In genomic region chr12:23423097-23423687, GRCh38 we compare ENCODE assay signal across 26 cellular contexts.
A peak's percentile ranks its signal among the peaks of the same experiment; 100 is the strongest.
DNase-seq lines count a peak whose midpoint lies in the region; FAIRE-seq and TF ChIP-seq lines count a peak whose summit lies in the region.
"Had no signal": no experiment of that assay in that cellular context is flagged by ENCODE, and none has a peak within 500 bp of the region (broad histone marks: within the 10 kb centered on the region; RNA-seq: fewer than 3 reads in every experiment).

No MANE protein-coding gene starts in this region.

- TF ChIP-seq POLR2A in H1 (IDR thresholded peaks at IDR 0.05; ENCODE audit: control extremely low read depth in 1 of 2, low read depth in 2 of 2, low read length in 2 of 2) = no peak

- no peak overlapping the region for H4K5ac ChIP-seq in H1 (ENCODE audit: insufficient read length, low read depth, low read length)

- H3K4me1 Mint-ChIP-seq in CD8-positive, alpha-beta memory T cell = no peaks in the 10 kb centered on the region
- H3K4me1 Mint-ChIP-seq in endodermal cell (no peaks in the 10 kb centered on the region), HFFc6 (ENCODE audit: low read depth) (no peaks in the 10 kb centered on the region)
- H3K4me1 Mint-ChIP-seq: B cell had no signal

- H2AK5ac ChIP-seq in H1 (ENCODE audit: low read depth, low read length) (no peak overlapping the region), trophoblast cell (ENCODE audit: low read length) (no peak overlapping the region)

- no peak overlapping the region for H3K4me3 Mint-ChIP-seq in CD8-positive, alpha-beta memory T cell
- H3K4me3 Mint-ChIP-seq in endodermal cell (no peak overlapping the region), HFFc6 (no peak overlapping the region)
- H3K4me3 Mint-ChIP-seq: B cell; CD4-positive, alpha-beta T cell; CD8-positive, alpha-beta T cell had no signal

- H3K23ac ChIP-seq in H1 (ENCODE audit: insufficient read length) (no peak overlapping the region), trophoblast cell (ENCODE audit: low read length) (peak overlapping the region; percentile 33)

- no peak overlapping the region for H3K56ac ChIP-seq in H1 (replicated peaks; ENCODE audit: insufficient read length, low read depth, low read length)

- H3K79me2 ChIP-seq in H1 (ENCODE audit: control insufficient read depth in 1 of 2, insufficient read depth in 2 of 2, low read length in 2 of 2) (no peaks in the 10 kb centered on the region), trophoblast cell (ENCODE audit: control insufficient read depth, insufficient read depth, low read length, poor library complexity) (no peaks in the 10 kb centered on the region)

- H3K4ac ChIP-seq in H1 (replicated peaks; ENCODE audit: insufficient read length, low read depth, low read length) (no peak overlapping the region), trophoblast cell (ENCODE audit: low read depth, low read length) (no peak overlapping the region)

- 88% methylated on average over 5 of the region's 5 CpGs; no CpG with 5 or more reads in 1 of the 2 experiments for WGBS in H1 (ENCODE audit: extremely low coverage in 1 of 2, insufficient coverage in 1 of 2, insufficient read length in 1 of 2, insufficient replicate concordance in 2 of 2, low coverage in 1 of 2, low lambda C conversion rate in 2 of 2, missing lambda C conversion rate in 1 of 2), 2 experiments
- WGBS in trophoblast cell (ENCODE audit: extremely low coverage, insufficient coverage, insufficient read length) = no CpG with 5 or more reads among the region's 5 CpGs
- WGBS in endodermal cell (ENCODE audit: insufficient coverage in 1 of 2, insufficient read length in 1 of 2), 2 experiments = 90 to 100% methylated on average over 2 to 5 of the region's 5 CpGs

- H3K9ac ChIP-seq in H1 (replicated peaks in 1 of 4; ENCODE audit: extremely low read depth in 1 of 4, low read depth in 3 of 4, low read length in 3 of 4) (no peak overlapping the region), trophoblast cell (ENCODE audit: low read length) (no peak overlapping the region), endodermal cell (ENCODE audit: extremely low read depth, low read length, poor library complexity, severe bottlenecking) (no peak overlapping the region)
- H3K9ac ChIP-seq: BLaER1 treated with 17β-estradiol and CSF1 and Interleukin-3, amounts not matched to agents 10 nM and 100 nM had no signal

- H3K36me3 ChIP-seq in CD8-positive, alpha-beta memory T cell (ENCODE audit: insufficient read depth, low read length) = no peaks in the 10 kb centered on the region
- H3K36me3 ChIP-seq in H1 (ENCODE audit: control insufficient read depth in 2 of 4, insufficient read depth in 4 of 4, low read length in 3 of 4) = no peaks in the 10 kb centered on the region
- no peaks in the 10 kb centered on the region for H3K36me3 ChIP-seq in trophoblast cell (ENCODE audit: control insufficient read depth in 1 of 2, insufficient read depth in 2 of 2, low read length in 2 of 2)
- H3K36me3 ChIP-seq in endodermal cell (ENCODE audit: control insufficient read depth, insufficient read depth, low read length) = no peaks in the 10 kb centered on the region
- H3K36me3 ChIP-seq: BLaER1 treated with 17β-estradiol and CSF1 and Interleukin-3, amounts not matched to agents 10 nM and 100 nM had no signal

- no peaks in the 10 kb centered on the region for H4K20me1 ChIP-seq in H1 (replicated peaks in 1 of 2; ENCODE audit: control insufficient read depth in 1 of 2, insufficient read depth in 2 of 2, low read length in 2 of 2)
- H4K20me1 ChIP-seq: BLaER1 treated with 17β-estradiol and CSF1 and Interleukin-3, amounts not matched to agents 10 nM and 100 nM had no signal

- no peaks in the 10 kb centered on the region for H3K23me2 ChIP-seq in H1 (ENCODE audit: low read depth, low read length)

- no peak overlapping the region for H3K27ac Mint-ChIP-seq in CD8-positive, alpha-beta memory T cell
- H3K27ac Mint-ChIP-seq in endodermal cell = no peak overlapping the region
- no peak overlapping the region for H3K27ac Mint-ChIP-seq in HFFc6
- H3K27ac Mint-ChIP-seq: B cell; CD4-positive, alpha-beta T cell; CD8-positive, alpha-beta T cell had no signal

- H3K4me3 ChIP-seq in CD8-positive, alpha-beta memory T cell (ENCODE audit: low read length) = no peak overlapping the region
- H3K4me3 ChIP-seq in H1 (ENCODE audit: extremely low read depth in 1 of 4, insufficient read depth in 2 of 4, low read depth in 3 of 4, low read length in 4 of 4) (no peak overlapping the region), trophoblast cell (ENCODE audit: low read depth, low read length) (no peak overlapping the region), endodermal cell (ENCODE audit: low read length) (no peak overlapping the region)
- H3K4me3 ChIP-seq: A549; BLaER1 treated with 17β-estradiol and CSF1 and Interleukin-3, amounts not matched to agents 10 nM and 100 nM; GM12878 had no signal

- H3K14ac ChIP-seq in H1 (ENCODE audit: insufficient read length) (no peak overlapping the region), trophoblast cell (ENCODE audit: low read length) (no peak overlapping the region)

- no peak overlapping the region for H2BK120ac ChIP-seq in H1 (replicated peaks; ENCODE audit: low read depth, low read length)
- no peak overlapping the region for H2BK120ac ChIP-seq in trophoblast cell (ENCODE audit: insufficient read depth, low read length, poor library complexity)

- H3K36me3 Mint-ChIP-seq in CD8-positive, alpha-beta memory T cell = no peaks in the 10 kb centered on the region
- H3K36me3 Mint-ChIP-seq in endodermal cell (ENCODE audit: low read depth) = no peaks in the 10 kb centered on the region
- H3K36me3 Mint-ChIP-seq in HFFc6 (ENCODE audit: low read depth) = no peaks in the 10 kb centered on the region
- H3K36me3 Mint-ChIP-seq: CD8-positive, alpha-beta T cell had no signal

- no peak overlapping the region for H3K4me2 ChIP-seq in H1 (ENCODE audit: insufficient read depth in 1 of 2, low read depth in 2 of 2, low read length in 2 of 2)
- no peak overlapping the region for H3K4me2 ChIP-seq in trophoblast cell (ENCODE audit: low read length)
- H3K4me2 ChIP-seq: A549; BLaER1 treated with 17β-estradiol and CSF1 and Interleukin-3, amounts not matched to agents 10 nM and 100 nM had no signal

- POLR2A ChIA-PET in CD8-positive, alpha-beta memory T cell (lab: Charles Lee) = no interaction called here
- POLR2A ChIA-PET in H1 (lab: Charles Lee; ENCODE audit: partially characterized antibody) = no interaction called here

- no peaks in the 10 kb centered on the region for H3K4me1 ChIP-seq in CD8-positive, alpha-beta memory T cell (ENCODE audit: insufficient read depth, low read length)
- H3K4me1 ChIP-seq in H1 (replicated peaks in 1 of 4; ENCODE audit: control insufficient read depth in 3 of 4, insufficient read depth in 4 of 4, low read length in 3 of 4) = no peaks in the 10 kb centered on the region
- H3K4me1 ChIP-seq in trophoblast cell (ENCODE audit: control insufficient read depth in 1 of 2, insufficient read depth in 2 of 2, low read length in 2 of 2) = peaks cover 0 to 3% of the 10 kb centered on the region in 2 experiments
- H3K4me1 ChIP-seq in endodermal cell (ENCODE audit: control insufficient read depth, insufficient read depth, low read length) = no peaks in the 10 kb centered on the region
- H3K4me1 ChIP-seq: A549; BLaER1 treated with 17β-estradiol and CSF1 and Interleukin-3, amounts not matched to agents 10 nM and 100 nM had no signal

- H3K27me3 Mint-ChIP-seq in CD8-positive, alpha-beta memory T cell = no peaks in the 10 kb centered on the region
- H3K27me3 Mint-ChIP-seq in endodermal cell (ENCODE audit: insufficient read depth) (no peaks in the 10 kb centered on the region), HFFc6 (ENCODE audit: insufficient read depth) (no peaks in the 10 kb centered on the region)
- H3K27me3 Mint-ChIP-seq: CD4-positive, alpha-beta T cell had no signal

- peaks cover 1 to 16% (median 2%) of the 10 kb centered on the region in 5 donors for H3K9me3 Mint-ChIP-seq in CD8-positive, alpha-beta memory T cell
- H3K9me3 Mint-ChIP-seq in endodermal cell = no peaks in the 10 kb centered on the region
- peaks cover 39% of the 10 kb centered on the region for H3K9me3 Mint-ChIP-seq in HFFc6

- 0 out of 2 replicates have a peak overlapping the region, but pooled peaks have one; percentile 4 for H2AFZ ChIP-seq in H1 (ENCODE audit: low read length)
- no peak overlapping the region for H2AFZ ChIP-seq in trophoblast cell (ENCODE audit: insufficient read depth, low read length, poor library complexity)

- H4K91ac ChIP-seq in H1 (replicated peaks; ENCODE audit: insufficient read length, low read length) (no peak overlapping the region), trophoblast cell (ENCODE audit: low read depth, low read length) (no peak overlapping the region)

- no peak overlapping the region for H4K12ac ChIP-seq in trophoblast cell (ENCODE audit: low read depth, low read length)

- no peaks in the 10 kb centered on the region for H3K79me1 ChIP-seq in H1 (ENCODE audit: low read depth, low read length)
- H3K79me1 ChIP-seq in trophoblast cell (ENCODE audit: low read length) = no peaks in the 10 kb centered on the region

- TF ChIP-seq CTCF in H1 (IDR thresholded peaks at IDR 0.05; ENCODE audit: control extremely low read depth in 1 of 3, insufficient read depth in 1 of 3, low read depth in 1 of 3, low read length in 3 of 3) (no peak), endodermal cell (conservative IDR thresholded peaks at IDR 0.05) (no peak), HFFc6 (IDR thresholded peaks at IDR 0.05) (no peak)

- no peaks in the 10 kb centered on the region for H3K27me3 ChIP-seq in CD8-positive, alpha-beta memory T cell (ENCODE audit: insufficient read depth, low read length, poor library complexity, severe bottlenecking)
- H3K27me3 ChIP-seq in H1 (replicated peaks in 1 of 4; ENCODE audit: control insufficient read depth in 3 of 4, extremely low read depth in 1 of 4, insufficient read depth in 3 of 4, low read length in 3 of 4) = no peaks in the 10 kb centered on the region
- H3K27me3 ChIP-seq in trophoblast cell (ENCODE audit: insufficient read depth, low read length) = no peaks in the 10 kb centered on the region
- no peaks in the 10 kb centered on the region for H3K27me3 ChIP-seq in endodermal cell (ENCODE audit: control insufficient read depth, insufficient read depth, low read length, poor library complexity, severe bottlenecking)
- H3K27me3 ChIP-seq: BLaER1 treated with 17β-estradiol and CSF1 and Interleukin-3, amounts not matched to agents 10 nM and 100 nM had no signal

- FAIRE-seq in H1 (lab: Jason Lieb, UNC) = peak; percentile 24
- FAIRE-seq: A549, GM12892, GM18507 had no signal

- DNase-seq in CD8-positive, alpha-beta memory T cell = no peak
- DNase-seq in OCI-M1 (lab: John Stamatoyannopoulos, UW) (peak; percentile 54), H1 (ENCODE audit: low read depth in 1 of 2, low spot score in 2 of 2) (no peak), trophoblast cell (no peak), endodermal cell (no peak), inferior parietal cortex (ENCODE audit: extremely low spot score) (no peak), HFFc6 (no peak)
- DNase-seq: AML-193; CD4-positive, alpha-beta T cell; CD8-positive, alpha-beta T cell; COR-L47; DMS 273 treated with DMSO at 0.1 percent for 48 hours; DMS153; DMS53; DMS79; DND-41; EL; GDM1 had no signal

- H4K8ac ChIP-seq in H1 (ENCODE audit: extremely low read depth, insufficient read depth, low read length) = no peak overlapping the region
- H4K8ac ChIP-seq in trophoblast cell (ENCODE audit: low read depth, low read length) = no peak overlapping the region

- H2BK5ac ChIP-seq in H1 (ENCODE audit: low read depth, low read length) (no peak overlapping the region), trophoblast cell (ENCODE audit: low read depth, low read length, poor library complexity) (no peak overlapping the region)

- CTCF ChIA-PET in CD8-positive, alpha-beta memory T cell (lab: Charles Lee) = no interaction called here
- CTCF ChIA-PET in H1 (lab: Charles Lee; ENCODE audit: partially characterized antibody) = no interaction called here

- H3K27ac ChIP-seq in CD8-positive, alpha-beta memory T cell (ENCODE audit: low read depth, low read length) = peak overlapping the region; percentile 45
- H3K27ac ChIP-seq in H1 (ENCODE audit: low read depth, low read length) (no peak overlapping the region), trophoblast cell (ENCODE audit: low read depth, low read length) (no peak overlapping the region), endodermal cell (ENCODE audit: low read depth, low read length) (no peak overlapping the region)
- H3K27ac ChIP-seq: 22Rv1; A549; BLaER1 treated with 17β-estradiol and CSF1 and Interleukin-3, amounts not matched to agents 10 nM and 100 nM; C4-2B had no signal

- no peak overlapping the region for H2BK12ac ChIP-seq in H1 (ENCODE audit: low read depth, low read length)
- H2BK12ac ChIP-seq in trophoblast cell (ENCODE audit: low read length) = no peak overlapping the region

- TF ChIP-seq RAD21 in H1 (IDR thresholded peaks at IDR 0.05 in 1 of 2, conservative IDR thresholded peaks at IDR 0.05 in 1 of 2; ENCODE audit: low read depth in 2 of 2, low read length in 2 of 2) = no peak

- H3K18ac ChIP-seq in H1 (ENCODE audit: extremely low read depth, low read length) (no peak overlapping the region), trophoblast cell (ENCODE audit: low read length) (no peak overlapping the region)

- TF ChIP-seq EP300 in H1 (IDR thresholded peaks at IDR 0.05; ENCODE audit: borderline replicate concordance in 1 of 2, low read depth in 2 of 2, low read length in 2 of 2) = no peak

- H2BK15ac ChIP-seq in H1 (ENCODE audit: low read length) = no peak overlapping the region

- H2BK20ac ChIP-seq in H1 (ENCODE audit: low read length) = no peak overlapping the region

- H3K9me3 ChIP-seq in CD8-positive, alpha-beta memory T cell (ENCODE audit: low read length) = no peaks in the 10 kb centered on the region
- H3K9me3 ChIP-seq in H1 (ENCODE audit: insufficient read depth in 2 of 2, low read depth in 1 of 2, low read length in 1 of 2) (no peaks in the 10 kb centered on the region), trophoblast cell (ENCODE audit: insufficient read depth, low read depth, low read length) (no peaks in the 10 kb centered on the region), endodermal cell (ENCODE audit: control insufficient read depth, low read length) (no peaks in the 10 kb centered on the region)
- H3K9me3 ChIP-seq: BLaER1 treated with 17β-estradiol and CSF1 and Interleukin-3, amounts not matched to agents 10 nM and 100 nM had no signal
